ENCODE assay signal across 25 cellular contexts in genomic region chr7:110142939-110143526, GRCh38.
"Had no signal": no experiment of that assay in that cellular context is flagged by ENCODE, and none has a peak within 500 bp of the region (broad histone marks: within the 10 kb centered on the region; RNA-seq: fewer than 3 reads in every experiment).

No MANE protein-coding gene starts in this region.

- DNase-seq: activated CD4-positive, alpha-beta memory T cell treated with anti-CD3 and anti-CD28 coated beads, Interleukin-2, amount 10 ng/mL, durations not matched to agents 7 days and 5 days; activated CD4-positive, alpha-beta T cell treated with anti-CD3 and anti-CD28 coated beads for 36 hours; activated CD4-positive, alpha-beta T cell treated with anti-CD3 and anti-CD28 coated beads, Interleukin-2, amount 10 ng/mL, durations not matched to agents 24 days and 14 days; activated CD4-positive, alpha-beta T cell treated with anti-CD3 and anti-CD28 coated beads, Interleukin-2, amount 50 U/mL, for 4 hours; activated CD4-positive, CD25-positive, alpha-beta regulatory T cell; activated CD4-positive, CD25-positive, alpha-beta regulatory T cell treated with anti-CD3 and anti-CD28 coated beads, Interleukin-2, amount 50 U/mL, for 72 hours; activated CD8-positive, alpha-beta memory T cell treated with anti-CD3 and anti-CD28 coated beads, Interleukin-2, amount 50 U/mL, for 48 hours; activated gamma-delta T cell; activated naive CD4-positive, alpha-beta T cell; activated naive CD4-positive, alpha-beta T cell treated with anti-CD3 and anti-CD28 coated beads, Interleukin-2, amount 10 ng/mL, durations not matched to agents 7 days and 5 days; activated naive CD8-positive, alpha-beta T cell treated with anti-CD3 and anti-CD28 coated beads, Interleukin-2, amount 10 ng/mL, durations not matched to agents 7 days and 5 days; activated T-cell treated with anti-CD3 and anti-CD28 coated beads for 4 hours; activated T-cell treated with anti-CD3 and anti-CD28 coated beads, Interleukin-2, amount 50 U/mL, for 24 hours; activated T-cell treated with anti-CD3 and anti-CD28 coated beads, Interleukin-2, amount 50 U/mL, for 72 hours; amniotic stem cell; anterior cingulate cortex; brain microvascular endothelial cell; dorsolateral prefrontal cortex; effector memory CD4-positive, alpha-beta T cell; endodermal cell; foreskin fibroblast; head of caudate nucleus; T-helper 2 cell had no signal

- ATAC-seq: activated CD4-positive, alpha-beta T cell treated with anti-CD3 and anti-CD28 coated beads for 36 hours; activated naive CD4-positive, alpha-beta T cell treated with anti-CD3 and anti-CD28 coated beads, Interleukin-2, amount 50 U/mL, for 72 hours; activated T-cell treated with anti-CD3 and anti-CD28 coated beads, Interleukin-2, amount 50 U/mL, for 72 hours; esophagus mucosa had no signal
